Comparison of ENCODE assay signal across 1 cellular context in genomic region chr10:28429573-28430216, GRCh38.
TF ChIP-seq lines count a peak whose summit lies in the region.

No MANE protein-coding gene starts in this region.

TF ChIP-seq in HepG2, 621 proteins besides CTCF, POLR2A, EP300 and RAD21 (continued from another document):
- no peak for TF ChIP-seq GMEB1 (CRISPR knock-in tag; IDR thresholded peaks at IDR 0.05; ENCODE audit: borderline replicate concordance)
- peak; percentile 69 for TF ChIP-seq NFYB (CRISPR knock-in tag; IDR thresholded peaks at IDR 0.05)
